ENCODE assay signal across 10 cellular contexts in the genomic region with DNA sequence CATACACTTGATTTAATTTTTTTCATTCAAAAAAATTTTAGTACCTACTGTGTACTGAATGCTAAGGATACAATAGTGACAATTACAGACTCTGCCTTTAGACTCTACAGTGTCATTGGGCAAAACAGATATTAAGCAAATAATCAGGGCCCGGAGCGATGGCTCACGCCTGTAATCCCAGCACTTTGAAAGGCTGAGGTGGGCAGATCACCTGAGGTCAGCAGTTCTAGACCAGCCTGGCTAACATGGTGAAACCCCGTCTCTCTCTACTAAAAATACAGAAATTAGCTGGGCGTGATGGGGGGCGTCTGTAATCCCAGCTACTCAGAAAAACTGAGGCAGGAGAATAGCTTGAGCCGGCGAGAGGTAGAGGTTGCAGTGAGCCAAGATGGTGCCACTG. TPM values are rescaled to one million over a fixed set of nuclear protein-coding genes. Genes with fewer than 3 reads are reported as not detected.
DNase-seq lines count a peak whose midpoint lies in the region; ATAC-seq, FAIRE-seq and TF ChIP-seq lines count a peak whose summit lies in the region.
"Had no signal": no experiment of that assay in that cellular context is flagged by ENCODE, and none has a peak within 500 bp of the region (broad histone marks: within the 10 kb centered on the region; RNA-seq: fewer than 3 reads in every experiment).

No MANE protein-coding gene starts in this region.

- peaks cover 0 to 1% of the 10 kb centered on the region in 2 donors for H3K27me3 Mint-ChIP-seq in CD8-positive, alpha-beta memory T cell
- peaks cover 6 to 7% of the 10 kb centered on the region in 2 donors for H3K27me3 Mint-ChIP-seq in effector memory CD8-positive, alpha-beta T cell
- peaks cover 10% of the 10 kb centered on the region for H3K27me3 Mint-ChIP-seq in activated CD4-positive, alpha-beta memory T cell treated with anti-CD3 and anti-CD28 coated beads, Interleukin-2, amount 10 ng/mL, durations not matched to agents 7 days and 5 days

- intact Hi-C loops in kidney (cut with DNase I) = no loop called here

- H3K27me3 ChIP-seq in CD8-positive, alpha-beta memory T cell (ENCODE audit: insufficient read depth, low read length, poor library complexity, severe bottlenecking) = no peaks in the 10 kb centered on the region
- H3K27me3 ChIP-seq in OCI-LY1 (ENCODE audit: insufficient read depth, low read length) (no peaks in the 10 kb centered on the region), neuron (ENCODE audit: insufficient read depth, low read length) (no peaks in the 10 kb centered on the region)

- H3K4me1 Mint-ChIP-seq in CD8-positive, alpha-beta memory T cell = peaks cover 23 to 41% (median 34%) of the 10 kb centered on the region in 3 donors
- H3K4me1 Mint-ChIP-seq in effector memory CD8-positive, alpha-beta T cell (ENCODE audit: low read depth in 2 of 2) = peaks cover 17 to 33% of the 10 kb centered on the region in 2 donors
- H3K4me1 Mint-ChIP-seq in activated CD4-positive, alpha-beta memory T cell treated with anti-CD3 and anti-CD28 coated beads, Interleukin-2, amount 10 ng/mL, durations not matched to agents 7 days and 5 days = peaks cover 24% of the 10 kb centered on the region

- no peak overlapping the region for H2AFZ ChIP-seq in OCI-LY1 (ENCODE audit: low read length)
- H2AFZ ChIP-seq in neuron (ENCODE audit: low read depth, low read length) = no peak overlapping the region

- H3K9me3 ChIP-seq in CD8-positive, alpha-beta memory T cell (ENCODE audit: low read length) = no peaks in the 10 kb centered on the region
- H3K9me3 ChIP-seq in OCI-LY1 (ENCODE audit: low read length) (no peaks in the 10 kb centered on the region), neuron (ENCODE audit: low read length) (no peaks in the 10 kb centered on the region), kidney (ENCODE audit: control insufficient read depth in 1 of 2, low read length in 2 of 2) (no peaks in the 10 kb centered on the region)

- H3K27ac ChIP-seq in CD8-positive, alpha-beta memory T cell (ENCODE audit: low read depth, low read length) = no peak overlapping the region
- peak overlapping the region; percentile 76 for H3K27ac ChIP-seq in OCI-LY1 (ENCODE audit: low read depth, low read length, poor library complexity, severe bottlenecking)
- H3K27ac ChIP-seq in kidney (ENCODE audit: low read depth in 2 of 2, low read length in 2 of 2) = no peak overlapping the region

- peaks cover 0 to 9% (median 3%) of the 10 kb centered on the region in 3 donors for H3K36me3 Mint-ChIP-seq in CD8-positive, alpha-beta memory T cell
- H3K36me3 Mint-ChIP-seq in effector memory CD8-positive, alpha-beta T cell (ENCODE audit: insufficient read depth) = peaks cover 6% of the 10 kb centered on the region
- peaks cover 7% of the 10 kb centered on the region for H3K36me3 Mint-ChIP-seq in activated CD4-positive, alpha-beta memory T cell treated with anti-CD3 and anti-CD28 coated beads, Interleukin-2, amount 10 ng/mL, durations not matched to agents 7 days and 5 days (ENCODE audit: low read depth)

- peaks cover 12% of the 10 kb centered on the region for H3K4me1 ChIP-seq in CD8-positive, alpha-beta memory T cell (ENCODE audit: insufficient read depth, low read length)
- peaks cover 24% of the 10 kb centered on the region for H3K4me1 ChIP-seq in OCI-LY1 (ENCODE audit: insufficient read depth, low read length, severe bottlenecking)
- peaks cover 15% of the 10 kb centered on the region for H3K4me1 ChIP-seq in neuron (ENCODE audit: insufficient read depth, low read length)
- H3K4me1 ChIP-seq in kidney (ENCODE audit: control insufficient read depth in 1 of 2, insufficient read depth in 1 of 2, low read depth in 1 of 2, low read length in 2 of 2) = peaks cover 0 to 2% of the 10 kb centered on the region in 2 donors

- H3F3A ChIP-seq in OCI-LY1 (ENCODE audit: insufficient read depth, low read length) = no peaks in the 10 kb centered on the region

- peak overlapping the region in 5 of 7 donors; percentile 2 to 40 (median 29) for H3K4me3 Mint-ChIP-seq in CD8-positive, alpha-beta memory T cell
- H3K4me3 Mint-ChIP-seq in effector memory CD8-positive, alpha-beta T cell = no peak overlapping the region
- no peak overlapping the region for H3K4me3 Mint-ChIP-seq in activated CD4-positive, alpha-beta memory T cell treated with anti-CD3 and anti-CD28 coated beads, Interleukin-2, amount 10 ng/mL, durations not matched to agents 7 days and 5 days

- H3K9ac ChIP-seq in OCI-LY1 (ENCODE audit: low read length) (peak overlapping the region; percentile 77), kidney (ENCODE audit: low read length in 2 of 2) (no peak overlapping the region)

- TF ChIP-seq CTCF in OCI-LY1 (IDR thresholded peaks at IDR 0.05; ENCODE audit: low read length) = no peak
- no peak for TF ChIP-seq CTCF in kidney (IDR thresholded peaks at IDR 0.05; ENCODE audit: borderline replicate concordance, extremely low read depth, insufficient read depth)

- CTCF ChIA-PET in CD8-positive, alpha-beta memory T cell (lab: Charles Lee) = interaction anchor here (1.0 to 8.7 kb wide), 3 partner anchors 8 to 17 kb away, joined by 3 to 81 read pairs (median 3); a partner anchor contains a TSS
- CTCF ChIA-PET in activated CD4-positive, alpha-beta memory T cell treated with anti-CD3 and anti-CD28 coated beads, Interleukin-2, amount 10 ng/mL, durations not matched to agents 7 days and 5 days (lab: Charles Lee) = interaction anchor here (1.5 to 3.6 kb wide), 2 partner anchors 15 to 116 kb away, joined by 4 to 48 read pairs; a partner anchor contains a TSS

- no peaks in the 10 kb centered on the region for H4K20me1 ChIP-seq in OCI-LY1 (ENCODE audit: insufficient read depth, low read length)

- H3K9me3 Mint-ChIP-seq in CD8-positive, alpha-beta memory T cell = no peaks in the 10 kb centered on the region
- H3K9me3 Mint-ChIP-seq in effector memory CD8-positive, alpha-beta T cell = no peaks in the 10 kb centered on the region
- H3K9me3 Mint-ChIP-seq in activated CD4-positive, alpha-beta memory T cell treated with anti-CD3 and anti-CD28 coated beads, Interleukin-2, amount 10 ng/mL, durations not matched to agents 7 days and 5 days = no peaks in the 10 kb centered on the region

- peak overlapping the region in 2 of 8 donors; percentile 20 to 92 for H3K27ac Mint-ChIP-seq in CD8-positive, alpha-beta memory T cell
- H3K27ac Mint-ChIP-seq in effector memory CD8-positive, alpha-beta T cell = peak overlapping the region; percentile 56 to 72
- H3K27ac Mint-ChIP-seq in activated CD4-positive, alpha-beta memory T cell treated with anti-CD3 and anti-CD28 coated beads, Interleukin-2, amount 10 ng/mL, durations not matched to agents 7 days and 5 days = no peak overlapping the region

- no peak for DNase-seq in CD8-positive, alpha-beta memory T cell
- no peak for DNase-seq in effector memory CD8-positive, alpha-beta T cell
- no peak for DNase-seq in kidney
- DNase-seq in hippocampal formation (lab: John Stamatoyannopoulos, UW) = no peak
- no peak for DNase-seq in NCI-H187 treated with DMSO at 0.1 percent for 48 hours (lab: John Stamatoyannopoulos, UW)
- DNase-seq in activated CD4-positive, alpha-beta memory T cell treated with anti-CD3 and anti-CD28 coated beads, Interleukin-2, amount 10 ng/mL, durations not matched to agents 7 days and 5 days = no peak

- peaks cover 30% of the 10 kb centered on the region for H3K79me2 ChIP-seq in OCI-LY1 (ENCODE audit: insufficient read depth, low read length)

- ATAC-seq in effector memory CD8-positive, alpha-beta T cell (replicated peaks) = no peak
- ATAC-seq: sciatic nerve had no signal

- no peaks in the 10 kb centered on the region for H3K9me2 ChIP-seq in OCI-LY1 (ENCODE audit: low read depth, low read length)

- FAIRE-seq in kidney (lab: Jason Lieb, UNC) = no peak
- FAIRE-seq: G401.6 had no signal

- peak overlapping the region; percentile 85 for H3K4me2 ChIP-seq in OCI-LY1 (ENCODE audit: low read length)

- POLR2A ChIA-PET in CD8-positive, alpha-beta memory T cell (lab: Charles Lee) = interaction anchor here (4.7 kb wide), 1 partner anchor 15 kb away, joined by 69 read pairs; a partner anchor contains a TSS
- POLR2A ChIA-PET in activated CD4-positive, alpha-beta memory T cell treated with anti-CD3 and anti-CD28 coated beads, Interleukin-2, amount 10 ng/mL, durations not matched to agents 7 days and 5 days (lab: Charles Lee) = interaction anchor here (0.6 to 8.6 kb wide), 3 partner anchors 15 to 181 kb away, joined by 3 to 188 read pairs (median 11); a partner anchor contains a TSS

- H3K36me3 ChIP-seq in CD8-positive, alpha-beta memory T cell (ENCODE audit: insufficient read depth, low read length) = no peaks in the 10 kb centered on the region
- no peaks in the 10 kb centered on the region for H3K36me3 ChIP-seq in OCI-LY1 (ENCODE audit: insufficient read depth, low read length)
- peaks cover 7% of the 10 kb centered on the region for H3K36me3 ChIP-seq in neuron (ENCODE audit: insufficient read depth, low read length)
- no peaks in the 10 kb centered on the region for H3K36me3 ChIP-seq in kidney (ENCODE audit: control insufficient read depth in 1 of 2, insufficient read depth in 2 of 2, low read length in 2 of 2)

- H3K4me3 ChIP-seq in CD8-positive, alpha-beta memory T cell (ENCODE audit: low read length) = no peak overlapping the region
- H3K4me3 ChIP-seq in OCI-LY1 (ENCODE audit: low read depth, low read length, poor library complexity, severe bottlenecking) (peak overlapping the region; percentile 81), neuron (ENCODE audit: low read length) (peak overlapping the region; percentile 97), kidney (ENCODE audit: low read length in 2 of 2) (no peak overlapping the region)

RNA-seq across cellular contexts. Expression of a gene that starts 1.4 kb away (rescaled TPM):
- total RNA-seq in CD8-positive, alpha-beta memory T cell = 10 to 100 TPM; 13.3 to 13.9 TPM
- 14.3 TPM for polyA plus RNA-seq in CD8-positive, alpha-beta memory T cell
- 11.9 TPM for total RNA-seq in kidney
- 7.9 TPM for polyA plus RNA-seq in kidney (ENCODE audit: insufficient read depth, low read depth, low replicate concordance)
- 10 to 100 TPM; 11.5 to 12.3 TPM for total RNA-seq in activated CD4-positive, alpha-beta memory T cell treated with anti-CD3 and anti-CD28 coated beads, Interleukin-2, amount 10 ng/mL, durations not matched to agents 7 days and 5 days

RNA-seq across cellular contexts. Expression of a gene that starts 14.7 kb away (rescaled TPM):
- 10 to 100 TPM; 15.4 to 16.8 TPM for total RNA-seq in CD8-positive, alpha-beta memory T cell
- 10.4 TPM for polyA plus RNA-seq in CD8-positive, alpha-beta memory T cell
- 28.7 TPM for total RNA-seq in kidney
- 2.3 TPM for polyA plus RNA-seq in kidney (ENCODE audit: insufficient read depth, low read depth, low replicate concordance)
- 10 to 100 TPM; 17.6 to 19.5 TPM for total RNA-seq in activated CD4-positive, alpha-beta memory T cell treated with anti-CD3 and anti-CD28 coated beads, Interleukin-2, amount 10 ng/mL, durations not matched to agents 7 days and 5 days

Comparison
In these comparisons a context has a peak if more than half of its experiments do, and no peak if none do; other contexts are left out.
1. H3K4me3 ChIP-seq: peak in OCI-LY1 (single experiment) and neuron (single experiment); none in CD8-positive, alpha-beta memory T cell (single experiment) and kidney (0 of 2).
2. H3K4me3 Mint-ChIP-seq: peak in CD8-positive, alpha-beta memory T cell (5 of 7); none in effector memory CD8-positive, alpha-beta T cell (0 of 2) and activated CD4-positive, alpha-beta memory T cell treated with anti-CD3 and anti-CD28 coated beads, Interleukin-2, amount 10 ng/mL, durations not matched to agents 7 days and 5 days (single experiment).